In the genomic region with DNA sequence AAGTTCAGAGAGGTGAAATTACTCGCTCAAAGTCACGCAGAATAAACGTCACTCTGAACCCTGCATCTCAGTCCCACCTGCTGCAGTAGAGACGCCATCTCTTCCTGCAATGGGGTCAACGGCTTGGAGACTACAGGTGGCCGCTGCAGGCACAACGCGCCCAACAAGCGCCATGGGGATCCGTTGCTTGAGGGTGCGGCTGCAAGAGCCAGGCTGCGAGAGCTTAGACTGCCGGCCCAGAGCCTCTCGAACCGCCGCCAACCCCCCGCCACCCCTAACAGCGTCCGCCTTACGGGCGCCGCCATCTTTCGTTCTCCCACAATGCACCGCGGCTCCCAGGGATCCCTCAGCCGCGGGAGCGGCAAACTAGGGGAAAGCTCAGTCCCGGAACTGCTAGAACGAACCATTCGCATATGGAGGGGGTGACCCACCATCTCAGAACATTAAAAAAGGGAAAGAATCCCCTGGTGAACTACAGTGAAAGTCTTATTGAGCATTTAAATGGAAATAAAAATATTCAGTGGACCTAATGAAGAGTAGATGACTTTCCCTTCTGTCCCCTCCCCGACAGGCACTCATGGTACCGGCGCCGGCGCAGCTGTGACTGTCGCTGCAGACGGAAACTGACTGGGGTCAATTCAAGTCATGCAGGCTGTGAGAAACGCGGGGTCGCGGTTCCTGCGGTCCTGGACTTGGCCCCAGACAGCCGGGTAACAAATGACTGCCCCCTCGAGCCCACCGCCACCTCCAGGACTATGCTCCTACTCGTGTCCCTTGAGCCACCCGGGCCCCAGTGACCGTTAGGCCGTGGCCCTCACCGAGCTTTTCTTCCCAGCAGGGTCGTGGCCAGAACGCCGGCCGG, we compare ENCODE assay signal across 8 cellular contexts. TPM values are rescaled to one million over a fixed set of nuclear protein-coding genes. Genes with fewer than 3 reads are reported as not detected.
DNase-seq lines count a peak whose midpoint lies in the region; ATAC-seq and TF ChIP-seq lines count a peak whose summit lies in the region.

A gene (minus strand): TSS at position 316 of the 862 bp plus-strand sequence. CDS start 11 bp downstream, at position 305.
A gene (plus strand): TSS at position 636 of the 862 bp plus-strand sequence. CDS start 10 bp downstream, at position 646.

- ATAC-seq in CD4-positive, alpha-beta T cell (ENCODE audit: poor library complexity), result peak; percentile 91
- peak; percentile 88 for ATAC-seq in GM19452 (IDR thresholded peaks at IDR 0.05; ENCODE audit: unreplicated experiment)
- ATAC-seq in HG03575 (IDR thresholded peaks at IDR 0.05; ENCODE audit: extremely low read depth, insufficient number of reproducible peaks, low FRiP score, unreplicated experiment), result peak; percentile 49

- peak within 1 kb of the TSS; percentile 80 for H3K27ac ChIP-seq in CD4-positive, alpha-beta T cell (ENCODE audit: low read depth, low read length)
- H3K27ac ChIP-seq in duodenal mucosa (ENCODE audit: low read depth, low read length), result peak within 1 kb of the TSS; percentile 53

- intact Hi-C loops in CD4-positive, alpha-beta T cell (cut with DNase I, micrococcal nuclease), result loop anchor here (1.0 to 5.0 kb wide), 6 partner anchors 79 to 1110 kb away; a partner anchor contains a TSS
- intact Hi-C loops in lower leg skin (cut with DNase I; ENCODE audit: low total_unique reads), result no loop called here

- no peaks in the 10 kb centered on the region for H3K9me3 ChIP-seq in CD4-positive, alpha-beta T cell (ENCODE audit: control insufficient read depth, low read length)
- no peaks in the 10 kb centered on the region for H3K9me3 ChIP-seq in duodenal mucosa (ENCODE audit: control insufficient read depth in 1 of 2, low read length in 2 of 2)

- no peaks in the 10 kb centered on the region for H3K27me3 ChIP-seq in CD4-positive, alpha-beta T cell (ENCODE audit: control insufficient read depth, insufficient read depth, low read length)
- no peaks in the 10 kb centered on the region for H3K27me3 ChIP-seq in duodenal mucosa (ENCODE audit: control insufficient read depth in 1 of 2, insufficient read depth in 2 of 2, low read length in 2 of 2)

- TF ChIP-seq CTCF in CD4-positive, alpha-beta T cell (IDR thresholded peaks at IDR 0.05), result no peak
- TF ChIP-seq CTCF in lower leg skin (IDR thresholded peaks at IDR 0.05), result no peak

- peaks cover 8 to 29% of the 10 kb centered on the region in 2 donors for H3K36me3 ChIP-seq in duodenal mucosa (ENCODE audit: control insufficient read depth in 1 of 2, insufficient read depth in 2 of 2, low read length in 2 of 2)

- H3K27ac Mint-ChIP-seq in CD4-positive, alpha-beta T cell, result peak within 1 kb of the TSS; percentile 99
- H3K27ac Mint-ChIP-seq in activated CD4-positive, alpha-beta memory T cell treated with anti-CD3 and anti-CD28 coated beads, Interleukin-2, amount 10 ng/mL, durations not matched to agents 7 days and 5 days, result peak within 1 kb of the TSS; percentile 93

- DNase-seq in CD4-positive, alpha-beta T cell, result peak; percentile 82 to 91 (median 86)
- peak; percentile 95 for DNase-seq in NCI-H82 (lab: John Stamatoyannopoulos, UW)
- peak; percentile 90 for DNase-seq in activated CD4-positive, alpha-beta memory T cell treated with anti-CD3 and anti-CD28 coated beads, Interleukin-2, amount 10 ng/mL, durations not matched to agents 7 days and 5 days
- peak; percentile 83 to 98 for DNase-seq in lower leg skin (ENCODE audit: low spot score in 2 of 2)
- peak; percentile 85 for DNase-seq in stimulated activated CD4-positive, alpha-beta T cell treated with anti-CD3 and anti-CD28 coated beads, Interleukin-4, amount 100 ng/mL, for 48 hours (ENCODE audit: low read depth in 2 of 2)

- CTCF ChIA-PET in CD4-positive, alpha-beta T cell (lab: Charles Lee), result interaction anchor here (1.0 to 2.6 kb wide), 4 partner anchors 17 to 437 kb away, joined by 3 to 7 read pairs (median 4); a partner anchor contains a TSS
- CTCF ChIA-PET in activated CD4-positive, alpha-beta memory T cell treated with anti-CD3 and anti-CD28 coated beads, Interleukin-2, amount 10 ng/mL, durations not matched to agents 7 days and 5 days (lab: Charles Lee), result interaction anchor here (0.5 to 5.3 kb wide), 9 partner anchors 10 to 1767 kb away, joined by 3 to 30 read pairs (median 5); a partner anchor contains a TSS

- no peaks in the 10 kb centered on the region for H3K27me3 Mint-ChIP-seq in CD4-positive, alpha-beta T cell
- no peaks in the 10 kb centered on the region for H3K27me3 Mint-ChIP-seq in activated CD4-positive, alpha-beta memory T cell treated with anti-CD3 and anti-CD28 coated beads, Interleukin-2, amount 10 ng/mL, durations not matched to agents 7 days and 5 days

- H3K4me1 ChIP-seq in duodenal mucosa (ENCODE audit: control insufficient read depth in 1 of 2, insufficient read depth in 2 of 2, low read length in 2 of 2), result peaks cover 21 to 26% of the 10 kb centered on the region in 2 donors

- peak within 1 kb of the TSS; percentile 64 to 90 for H3K9ac ChIP-seq in duodenal mucosa (ENCODE audit: low read depth in 1 of 2, low read length in 2 of 2)

- no peak for TF ChIP-seq POLR2A in lower leg skin (IDR thresholded peaks at IDR 0.05)

- H3K9me3 Mint-ChIP-seq in CD4-positive, alpha-beta T cell, result no peaks in the 10 kb centered on the region
- H3K9me3 Mint-ChIP-seq in activated CD4-positive, alpha-beta memory T cell treated with anti-CD3 and anti-CD28 coated beads, Interleukin-2, amount 10 ng/mL, durations not matched to agents 7 days and 5 days, result no peaks in the 10 kb centered on the region

- POLR2A ChIA-PET in CD4-positive, alpha-beta T cell (lab: Charles Lee), result interaction anchor here (0.7 to 2.0 kb wide), 14 partner anchors 9 to 1108 kb away, joined by 3 to 18 read pairs (median 6); a partner anchor contains a TSS
- POLR2A ChIA-PET in activated CD4-positive, alpha-beta memory T cell treated with anti-CD3 and anti-CD28 coated beads, Interleukin-2, amount 10 ng/mL, durations not matched to agents 7 days and 5 days (lab: Charles Lee), result interaction anchor here (0.6 to 2.0 kb wide), 14 partner anchors 9 to 779 kb away, joined by 3 to 22 read pairs (median 3); a partner anchor contains a TSS

- 0% methylated on average over 52 to 54 of the region's 55 CpGs for WGBS in lower leg skin, 2 donors

- peaks cover 55% of the 10 kb centered on the region for H3K36me3 Mint-ChIP-seq in CD4-positive, alpha-beta T cell (ENCODE audit: low read depth)
- peaks cover 26% of the 10 kb centered on the region for H3K36me3 Mint-ChIP-seq in activated CD4-positive, alpha-beta memory T cell treated with anti-CD3 and anti-CD28 coated beads, Interleukin-2, amount 10 ng/mL, durations not matched to agents 7 days and 5 days (ENCODE audit: low read depth)

- peak within 1 kb of the TSS; percentile 98 for H3K4me3 Mint-ChIP-seq in CD4-positive, alpha-beta T cell
- peak within 1 kb of the TSS; percentile 87 for H3K4me3 Mint-ChIP-seq in activated CD4-positive, alpha-beta memory T cell treated with anti-CD3 and anti-CD28 coated beads, Interleukin-2, amount 10 ng/mL, durations not matched to agents 7 days and 5 days

- H3K4me1 Mint-ChIP-seq in CD4-positive, alpha-beta T cell (ENCODE audit: low read depth), result peaks cover 43% of the 10 kb centered on the region
- peaks cover 42% of the 10 kb centered on the region for H3K4me1 Mint-ChIP-seq in activated CD4-positive, alpha-beta memory T cell treated with anti-CD3 and anti-CD28 coated beads, Interleukin-2, amount 10 ng/mL, durations not matched to agents 7 days and 5 days

- H3K4me3 ChIP-seq in duodenal mucosa (ENCODE audit: low read depth in 1 of 2, low read length in 2 of 2), result peak within 1 kb of the TSS; percentile 90 to 99
- H3K4me3 ChIP-seq in lower leg skin (ENCODE audit: low read depth, poor library complexity, severe bottlenecking), result peak within 1 kb of the TSS; percentile 72

RNA-seq across cellular contexts. Expression of the first gene that starts in this region (rescaled TPM):
- 10 to 100 TPM in 1 of 2 experiments, 1 to 10 TPM in 1; 8.6 to 10.2 TPM for total RNA-seq in CD4-positive, alpha-beta T cell
- total RNA-seq in activated CD4-positive, alpha-beta memory T cell treated with anti-CD3 and anti-CD28 coated beads, Interleukin-2, amount 10 ng/mL, durations not matched to agents 7 days and 5 days, result 10 to 100 TPM; 20.3 to 23.9 TPM
- 10 to 100 TPM in 3 of 4 donors, 1 to 10 TPM in 1; 7.6 to 28.4 (median 17.8) TPM for total RNA-seq in lower leg skin

RNA-seq across cellular contexts. Expression of the second gene that starts in this region (rescaled TPM):
- 1 to 10 TPM; 8.0 to 8.4 TPM for total RNA-seq in CD4-positive, alpha-beta T cell
- total RNA-seq in activated CD4-positive, alpha-beta memory T cell treated with anti-CD3 and anti-CD28 coated beads, Interleukin-2, amount 10 ng/mL, durations not matched to agents 7 days and 5 days, result 10 to 100 TPM; 48.5 to 50.3 TPM
- 10 to 100 TPM; 28.4 to 40.0 (median 31.6) TPM for total RNA-seq in lower leg skin

Comparison
In these comparisons a context has a peak if more than half of its experiments do, and no peak if none do; other contexts are left out.
1. Peak in every context shown above with its lines: DNase-seq, ATAC-seq, H3K4me3 ChIP-seq and H3K27ac ChIP-seq.